10 cellular contexts compared by ENCODE assay signal in genomic region chr12:47816646-47817271, GRCh38. TPM values are rescaled to one million over a fixed set of nuclear protein-coding genes. Genes with fewer than 3 reads are reported as not detected.
A peak's percentile ranks its signal among the peaks of the same experiment; 100 is the strongest.
DNase-seq lines count a peak whose midpoint lies in the region; TF ChIP-seq lines count a peak whose summit lies in the region.
"Had no signal": no experiment of that assay in that cellular context is flagged by ENCODE, and none has a peak within 500 bp of the region (broad histone marks: within the 10 kb centered on the region; RNA-seq: fewer than 3 reads in every experiment).

No MANE protein-coding gene starts in this region.

- H3K18ac ChIP-seq in H9 (ENCODE audit: insufficient read length, low read depth, low read length), result no peak overlapping the region

- peaks cover 2 to 9% (median 5%) of the 10 kb centered on the region in 3 experiments; a peak in 4 of 7 replicates for H3K36me3 Mint-ChIP-seq in H9 (ENCODE audit: insufficient read depth in 1 of 3, low read depth in 3 of 3)
- peaks cover 63% of the 10 kb centered on the region for H3K36me3 Mint-ChIP-seq in activated T-helper 1 cell treated with anti-CD3 and anti-CD28 coated beads, Interleukin-12 subunit alpha, Interleukin-12 subunit beta, Interleukin-2, Interleukin-4 antibody, amounts not matched to agents 30 ng/mL and 10 ng/mL and 1 ng/mL, durations not matched to agents 14 hours and 24 hours and 36 hours (ENCODE audit: low read depth)

- H2AFZ ChIP-seq in H9 (ENCODE audit: low read length), result no peak overlapping the region

- no peaks in the 10 kb centered on the region for H4K20me1 ChIP-seq in H9 (ENCODE audit: control insufficient read depth, insufficient read depth, insufficient read length)

- peaks cover 12% of the 10 kb centered on the region for H3K23me2 ChIP-seq in H9 (ENCODE audit: insufficient read length, low read depth, low read length, poor library complexity, severe bottlenecking)

- no peak overlapping the region for H2BK5ac ChIP-seq in H9 (ENCODE audit: insufficient read length, low read length)

- H3K9me3 ChIP-seq in H9 (ENCODE audit: control insufficient read depth, low read depth, low read length) (no peaks in the 10 kb centered on the region), right atrium auricular region (no peaks in the 10 kb centered on the region), skeletal muscle tissue (ENCODE audit: control insufficient read depth in 3 of 3, low read length in 3 of 3) (no peaks in the 10 kb centered on the region)

- H3K36me3 ChIP-seq in right atrium auricular region (no peaks in the 10 kb centered on the region), skeletal muscle tissue (ENCODE audit: control insufficient read depth in 3 of 3, insufficient read depth in 3 of 3, low read length in 3 of 3) (peaks cover 0 to 4% (median 4%) of the 10 kb centered on the region in 3 donors)

- H3K27me3 ChIP-seq in H9 (ENCODE audit: insufficient read depth, low read length), result no peaks in the 10 kb centered on the region
- no peaks in the 10 kb centered on the region for H3K27me3 ChIP-seq in right atrium auricular region
- H3K27me3 ChIP-seq in skeletal muscle tissue (ENCODE audit: control insufficient read depth in 3 of 3, insufficient read depth in 3 of 3, low read length in 3 of 3), result no peaks in the 10 kb centered on the region

- H3K4me1 Mint-ChIP-seq in H9, result peaks cover 68 to 71% of the 10 kb centered on the region in 2 experiments
- H3K4me1 Mint-ChIP-seq in activated T-helper 1 cell treated with anti-CD3 and anti-CD28 coated beads, Interleukin-12 subunit alpha, Interleukin-12 subunit beta, Interleukin-2, Interleukin-4 antibody, amounts not matched to agents 30 ng/mL and 10 ng/mL and 1 ng/mL, durations not matched to agents 14 hours and 24 hours and 36 hours (ENCODE audit: low read depth), result peaks cover 75% of the 10 kb centered on the region

- H3K4ac ChIP-seq in H9 (ENCODE audit: low read depth, low read length), result no peak overlapping the region

- no peak overlapping the region for H3K27ac ChIP-seq in H9 (ENCODE audit: insufficient read length, low read depth, low read length)
- peak overlapping the region; percentile 95 to 99 for H3K27ac ChIP-seq in right atrium auricular region
- peak overlapping the region; percentile 82 for H3K27ac ChIP-seq in skeletal muscle tissue (ENCODE audit: low read depth, low read length)
- H3K27ac ChIP-seq: SK-N-MC had no signal

- H2BK12ac ChIP-seq in H9 (ENCODE audit: insufficient read length, low read depth, low read length), result no peak overlapping the region

- peaks cover 24% of the 10 kb centered on the region; the same call in 1 of the 2 replicates for H3K79me2 ChIP-seq in H9 (ENCODE audit: insufficient read depth, low read length)

- H3K56ac ChIP-seq in H9 (ENCODE audit: insufficient read length, low read depth, low read length), result no peak overlapping the region

- no peak overlapping the region for H4K91ac ChIP-seq in H9 (ENCODE audit: insufficient read length, low read depth, low read length)

- H3K79me1 ChIP-seq in H9 (ENCODE audit: insufficient read depth, low read depth, low read length, poor library complexity, severe bottlenecking), result peaks cover 3% of the 10 kb centered on the region

- TF ChIP-seq CTCF in H9 (conservative IDR thresholded peaks at IDR 0.05), result no peak
- TF ChIP-seq CTCF in right atrium auricular region (IDR thresholded peaks at IDR 0.05), result no peak

- H3K9me3 Mint-ChIP-seq in H9, result no peaks in the 10 kb centered on the region
- H3K9me3 Mint-ChIP-seq in activated T-helper 1 cell treated with anti-CD3 and anti-CD28 coated beads, Interleukin-12 subunit alpha, Interleukin-12 subunit beta, Interleukin-2, Interleukin-4 antibody, amounts not matched to agents 30 ng/mL and 10 ng/mL and 1 ng/mL, durations not matched to agents 14 hours and 24 hours and 36 hours, result peaks cover 3% of the 10 kb centered on the region

- no peak overlapping the region for H2BK15ac ChIP-seq in H9 (ENCODE audit: low read depth, low read length)

- H2BK20ac ChIP-seq in H9 (ENCODE audit: low read depth, low read length, poor library complexity, severe bottlenecking), result no peak overlapping the region

- H4K8ac ChIP-seq in H9 (replicated peaks; ENCODE audit: insufficient read length, low read depth, low read length), result no peak overlapping the region

- H3K9ac ChIP-seq in H9 (ENCODE audit: extremely low read depth, insufficient read length, low read length), result no peak overlapping the region
- peak overlapping the region; percentile 72 to 81 (median 80) for H3K9ac ChIP-seq in skeletal muscle tissue (ENCODE audit: low read depth in 1 of 3, low read length in 3 of 3)

- DNase-seq in H9 (no peak), right atrium auricular region (ENCODE audit: low spot score) (no peak), H4 (ENCODE audit: low spot score) (no peak), COLO829 (ENCODE audit: low spot score) (no peak), NCI-H1436 (lab: John Stamatoyannopoulos, UW) (no peak), DMS53 (lab: John Stamatoyannopoulos, UW) (no peak)
- DNase-seq in activated T-helper 1 cell treated with anti-CD3 and anti-CD28 coated beads, Interleukin-12 subunit alpha, Interleukin-12 subunit beta, Interleukin-2, Interleukin-4 antibody, amounts not matched to agents 30 ng/mL and 10 ng/mL and 1 ng/mL, durations not matched to agents 14 hours and 24 hours and 36 hours (ENCODE audit: low spot score), result no peak
- DNase-seq: islet precursor cell had no signal

- peaks cover 26% of the 10 kb centered on the region for H3K4me1 ChIP-seq in H9 (ENCODE audit: insufficient read depth, low read length)
- H3K4me1 ChIP-seq in right atrium auricular region, result peaks cover 0 to 90% of the 10 kb centered on the region in 2 donors
- peaks cover 78 to 85% (median 78%) of the 10 kb centered on the region in 3 donors for H3K4me1 ChIP-seq in skeletal muscle tissue (ENCODE audit: control insufficient read depth in 3 of 3, insufficient read depth in 3 of 3, low read length in 3 of 3)

- WGBS in H9 (ENCODE audit: extremely low coverage, insufficient read length, low lambda C conversion rate), result no CpG with 5 or more reads among the region's 9 CpGs

- H3K4me3 ChIP-seq in right atrium auricular region (peak overlapping the region; percentile 77 to 96), skeletal muscle tissue (ENCODE audit: low read length in 3 of 3) (peak overlapping the region in 2 of 3 donors; percentile 78 to 93)

- peak overlapping the region; percentile 13 to 68 for H3K4me3 Mint-ChIP-seq in H9
- peak overlapping the region; percentile 96 for H3K4me3 Mint-ChIP-seq in activated T-helper 1 cell treated with anti-CD3 and anti-CD28 coated beads, Interleukin-12 subunit alpha, Interleukin-12 subunit beta, Interleukin-2, Interleukin-4 antibody, amounts not matched to agents 30 ng/mL and 10 ng/mL and 1 ng/mL, durations not matched to agents 14 hours and 24 hours and 36 hours

- no peak overlapping the region for H3T11ph ChIP-seq in H9 (ENCODE audit: low read length)

- peaks cover 3% of the 10 kb centered on the region for H3K27me3 Mint-ChIP-seq in H9 (ENCODE audit: low read depth)
- no peaks in the 10 kb centered on the region for H3K27me3 Mint-ChIP-seq in activated T-helper 1 cell treated with anti-CD3 and anti-CD28 coated beads, Interleukin-12 subunit alpha, Interleukin-12 subunit beta, Interleukin-2, Interleukin-4 antibody, amounts not matched to agents 30 ng/mL and 10 ng/mL and 1 ng/mL, durations not matched to agents 14 hours and 24 hours and 36 hours (ENCODE audit: insufficient read depth)

- H2BK120ac ChIP-seq in H9 (ENCODE audit: low read depth, low read length, poor library complexity, severe bottlenecking), result no peak overlapping the region

- no peak overlapping the region for H4K5ac ChIP-seq in H9 (ENCODE audit: insufficient read length, low read depth, low read length)

- intact Hi-C loops in activated T-helper 1 cell treated with anti-CD3 and anti-CD28 coated beads, Interleukin-12 subunit alpha, Interleukin-12 subunit beta, Interleukin-2, Interleukin-4 antibody, amounts not matched to agents 30 ng/mL and 10 ng/mL and 1 ng/mL, durations not matched to agents 14 hours and 24 hours and 36 hours (cut with micrococcal nuclease), result loop anchor here (10.0 kb wide), 3 partner anchors 422 to 1602 kb away; no protein-coding TSS in a partner anchor

- H3K23ac ChIP-seq in H9 (ENCODE audit: insufficient read length, low read depth, low read length), result no peak overlapping the region

- H3K14ac ChIP-seq in H9 (ENCODE audit: insufficient read depth, low read length), result 0 out of 2 replicates have a peak overlapping the region, but pooled peaks have one; percentile 13

- peak overlapping the region; percentile 7 for H3K4me2 ChIP-seq in H9 (ENCODE audit: insufficient read depth, insufficient read length, low read length)

- H3K27ac Mint-ChIP-seq in H9, result peak overlapping the region; percentile 84 to 90 (median 84)
- peak overlapping the region; percentile 98 for H3K27ac Mint-ChIP-seq in activated T-helper 1 cell treated with anti-CD3 and anti-CD28 coated beads, Interleukin-12 subunit alpha, Interleukin-12 subunit beta, Interleukin-2, Interleukin-4 antibody, amounts not matched to agents 30 ng/mL and 10 ng/mL and 1 ng/mL, durations not matched to agents 14 hours and 24 hours and 36 hours

- H2AK5ac ChIP-seq in H9 (ENCODE audit: insufficient read length, low read length), result no peak overlapping the region

RNA-seq across cellular contexts. Expression of gene HDAC7, which starts 2.9 kb away (rescaled TPM):
- 69.3 and 72.1 TPM in 2 replicates for total RNA-seq in H9 (2021)
- 453 and 466 TPM in 2 replicates for total RNA-seq in activated T-helper 1 cell treated with anti-CD3 and anti-CD28 coated beads, Interleukin-12 subunit alpha, Interleukin-12 subunit beta, Interleukin-2, Interleukin-4 antibody, amounts not matched to agents 30 ng/mL and 10 ng/mL and 1 ng/mL, durations not matched to agents 14 hours and 24 hours and 36 hours
- total RNA-seq in right atrium auricular region, result 10 to 100 TPM; 33.4 to 60.2 TPM
- total RNA-seq in skeletal muscle tissue, result 21.4 TPM
- total RNA-seq in H4 (2014; rRNA removed; shearing (Covaris generic)), result 10.0 and 13.7 TPM in 2 replicates

RNA-seq across cellular contexts. Expression of gene SLC48A1, which starts 43.7 kb away (rescaled TPM):
- total RNA-seq in H9 (2021), result 10.6 TPM in 2 replicates
- 12.7 TPM in 2 replicates for total RNA-seq in activated T-helper 1 cell treated with anti-CD3 and anti-CD28 coated beads, Interleukin-12 subunit alpha, Interleukin-12 subunit beta, Interleukin-2, Interleukin-4 antibody, amounts not matched to agents 30 ng/mL and 10 ng/mL and 1 ng/mL, durations not matched to agents 14 hours and 24 hours and 36 hours
- 10 to 100 TPM; 48.9 to 52.0 TPM for total RNA-seq in right atrium auricular region
- total RNA-seq in skeletal muscle tissue, result 7.8 TPM
- total RNA-seq in H4 (2014; rRNA removed; shearing (Covaris generic)), result 11.9 and 14.0 TPM in 2 replicates

RNA-seq across cellular contexts. Expression of gene RAPGEF3, which starts 58.1 kb away (rescaled TPM):
- total RNA-seq in H9 (2021) (5.6 and 7.4 TPM in 2 replicates), right atrium auricular region (10 to 100 TPM; 19.8 to 26.8 TPM), skeletal muscle tissue (8.4 TPM)
- 4.7 and 6.5 TPM in 2 replicates for total RNA-seq in activated T-helper 1 cell treated with anti-CD3 and anti-CD28 coated beads, Interleukin-12 subunit alpha, Interleukin-12 subunit beta, Interleukin-2, Interleukin-4 antibody, amounts not matched to agents 30 ng/mL and 10 ng/mL and 1 ng/mL, durations not matched to agents 14 hours and 24 hours and 36 hours
- total RNA-seq in H4 (2014; rRNA removed; shearing (Covaris generic)), result 2.0 and 3.0 TPM in 2 replicates
